Comparison of ENCODE assay signal across 9 cellular contexts in genomic region chr11:78256962-78257361, GRCh38.
DNase-seq lines count a peak whose midpoint lies in the region; ATAC-seq and TF ChIP-seq lines count a peak whose summit lies in the region.
"Had no signal": no experiment of that assay in that cellular context is flagged by ENCODE, and none has a peak within 500 bp of the region (broad histone marks: within the 10 kb centered on the region; RNA-seq: fewer than 3 reads in every experiment).

No MANE protein-coding gene starts in this region.

- H3K4ac ChIP-seq in neuronal stem cell (ENCODE audit: low read length) = no peak overlapping the region

- no peaks in the 10 kb centered on the region for H3K4me1 Mint-ChIP-seq in natural killer cell

- H3K4me1 ChIP-seq in smooth muscle cell (ENCODE audit: low read depth) = no peaks in the 10 kb centered on the region
- H3K4me1 ChIP-seq in neuronal stem cell (ENCODE audit: control insufficient read depth in 2 of 2, insufficient read depth in 1 of 2, low read depth in 1 of 2, low read length in 2 of 2) = peaks cover 3 to 6% of the 10 kb centered on the region in 2 donors
- H3K4me1 ChIP-seq: SJSA1 had no signal

- H3K79me2 ChIP-seq in smooth muscle cell (ENCODE audit: low read depth) = peaks cover 39% of the 10 kb centered on the region

- H3K79me1 ChIP-seq in neuronal stem cell (ENCODE audit: low read depth, low read length) = no peaks in the 10 kb centered on the region

- H2BK5ac ChIP-seq in neuronal stem cell (ENCODE audit: low read length) = no peak overlapping the region

- no peak overlapping the region for H3K4me3 Mint-ChIP-seq in natural killer cell

- WGBS in smooth muscle cell (ENCODE audit: low lambda C conversion rate) = 13% methylated on average over 3 of the region's 3 CpGs
- no CpG with 5 or more reads among the region's 3 CpGs for WGBS in neuronal stem cell (ENCODE audit: extremely low coverage in 2 of 2, insufficient read length in 2 of 2, insufficient replicate concordance in 1 of 2), 2 donors

- H3F3A ChIP-seq in smooth muscle cell (ENCODE audit: low read depth) = peaks cover 12% of the 10 kb centered on the region

- TF ChIP-seq CTCF in astrocyte of the cerebellum (IDR thresholded peaks at IDR 0.05; ENCODE audit: low read depth, low read length, missing control alignments) = no peak
- TF ChIP-seq CTCF in smooth muscle cell (IDR thresholded peaks at IDR 0.05; ENCODE audit: borderline replicate concordance, insufficient read depth, poor library complexity, severe bottlenecking) = no peak
- no peak for TF ChIP-seq CTCF in natural killer cell (IDR thresholded peaks at IDR 0.05)

- H3K14ac ChIP-seq in neuronal stem cell (ENCODE audit: low read length) = no peak overlapping the region

- ATAC-seq in natural killer cell = no peak
- ATAC-seq in HG02798 (IDR thresholded peaks at IDR 0.05; ENCODE audit: poor library complexity, unreplicated experiment) = no peak

- in situ Hi-C loops in astrocyte of the cerebellum (cut with HindIII; ENCODE audit: low sequenced_read_pairs) = no loop called here

- H3K27me3 ChIP-seq in smooth muscle cell (ENCODE audit: low read depth) (no peaks in the 10 kb centered on the region), neuronal stem cell (ENCODE audit: control insufficient read depth in 3 of 3, insufficient read depth in 3 of 3, low read depth in 1 of 3, low read length in 3 of 3) (no peaks in the 10 kb centered on the region)
- H3K27me3 ChIP-seq: SJSA1 had no signal

- H2BK15ac ChIP-seq in neuronal stem cell (ENCODE audit: low read length) = no peak overlapping the region

- intact Hi-C loops in natural killer cell (cut with micrococcal nuclease) = no loop called here

- no peaks in the 10 kb centered on the region for H4K20me1 ChIP-seq in smooth muscle cell (ENCODE audit: low read depth)

- H2AFZ ChIP-seq in smooth muscle cell (ENCODE audit: low read depth) = no peak overlapping the region
- H2AFZ ChIP-seq in neuronal stem cell (ENCODE audit: low read length) = no peak overlapping the region

- DNase-seq in GM04504 (ENCODE audit: low read depth) (peak; percentile 64), astrocyte of the cerebellum (ENCODE audit: low read depth) (peak; percentile 35), hepatic stellate cell (ENCODE audit: low spot score) (peak; percentile 52), smooth muscle cell (lab: John Stamatoyannopoulos, UW; ENCODE audit: unreplicated experiment) (no peak), natural killer cell (no peak), NCI-H1417 treated with DMSO at 0.1 percent for 48 hours (lab: John Stamatoyannopoulos, UW) (no peak), neuronal stem cell (ENCODE audit: low spot score) (no peak)

- H4K8ac ChIP-seq in neuronal stem cell (ENCODE audit: low read depth, low read length) = no peak overlapping the region

- H2BK12ac ChIP-seq in neuronal stem cell (ENCODE audit: low read length) = no peak overlapping the region

- H3K27ac ChIP-seq in smooth muscle cell (ENCODE audit: low read depth) (peak overlapping the region; percentile 88), neuronal stem cell (replicated peaks; ENCODE audit: low read length) (no peak overlapping the region)
- H3K27ac ChIP-seq: SJSA1 had no signal

- H3K27me3 Mint-ChIP-seq in natural killer cell (ENCODE audit: low read depth in 2 of 2) = no peaks in the 10 kb centered on the region

- no peak overlapping the region for H3K23ac ChIP-seq in neuronal stem cell (ENCODE audit: low read depth, low read length, poor library complexity)

- H3K9me3 ChIP-seq in smooth muscle cell (replicated peaks; ENCODE audit: low read depth) = no peaks in the 10 kb centered on the region
- no peaks in the 10 kb centered on the region for H3K9me3 ChIP-seq in neuronal stem cell (replicated peaks in 1 of 2; ENCODE audit: control insufficient read depth in 2 of 2, insufficient read depth in 1 of 2, low read depth in 1 of 2, low read length in 2 of 2)
- H3K9me3 ChIP-seq: SJSA1 had no signal

- no peaks in the 10 kb centered on the region for H3K36me3 ChIP-seq in smooth muscle cell (ENCODE audit: low read depth)
- H3K36me3 ChIP-seq in neuronal stem cell (replicated peaks in 1 of 2; ENCODE audit: control insufficient read depth in 2 of 2, insufficient read depth in 2 of 2, low read length in 2 of 2) = no peaks in the 10 kb centered on the region
- H3K36me3 ChIP-seq: SJSA1 had no signal

- H3K9ac ChIP-seq in smooth muscle cell (ENCODE audit: low read depth) (no peak overlapping the region), neuronal stem cell (ENCODE audit: low read depth, low read length, poor library complexity) (no peak overlapping the region)

- no peak overlapping the region for H3K27ac Mint-ChIP-seq in natural killer cell

- H3K36me3 Mint-ChIP-seq in natural killer cell = no peaks in the 10 kb centered on the region

- H3K18ac ChIP-seq in neuronal stem cell (ENCODE audit: low read length) = no peak overlapping the region

- H3K4me3 ChIP-seq in astrocyte of the cerebellum (ENCODE audit: low read depth, low read length) (no peak overlapping the region), smooth muscle cell (no peak overlapping the region), neuronal stem cell (ENCODE audit: low read length in 2 of 2) (no peak overlapping the region)
- H3K4me3 ChIP-seq: SJSA1 had no signal

- H3K9me3 Mint-ChIP-seq in natural killer cell = no peaks in the 10 kb centered on the region

- H3K4me2 ChIP-seq in smooth muscle cell (peak overlapping the region; percentile 64), neuronal stem cell (ENCODE audit: insufficient read depth, low read length, poor library complexity, severe bottlenecking) (no peak overlapping the region)

- no peak overlapping the region for H4K91ac ChIP-seq in neuronal stem cell (ENCODE audit: low read depth, low read length, poor library complexity)

- H2BK120ac ChIP-seq in neuronal stem cell (ENCODE audit: low read depth, low read length) = no peak overlapping the region

- no peak overlapping the region for H2AK5ac ChIP-seq in neuronal stem cell (ENCODE audit: low read depth, low read length)

Comparison
In these comparisons a context has a peak if more than half of its experiments do, and no peak if none do; other contexts are left out.
1. DNase-seq: peak in GM04504 (single experiment), astrocyte of the cerebellum (single experiment) and hepatic stellate cell (single experiment); none in smooth muscle cell (single experiment), natural killer cell (single experiment), NCI-H1417 treated with DMSO at 0.1 percent for 48 hours (single experiment) and neuronal stem cell (single experiment).